In genomic region chr12:94454309-94454708, GRCh38 we compare ENCODE assay signal across 6 cellular contexts. TPM values are rescaled to one million over a fixed set of nuclear protein-coding genes. Genes with fewer than 3 reads are reported as not detected.
DNase-seq lines count a peak whose midpoint lies in the region; ATAC-seq, FAIRE-seq and TF ChIP-seq lines count a peak whose summit lies in the region.
"Not testable (repeated sequence)": the region's sequence is repeated elsewhere in the genome, so short reads cannot be mapped to it uniquely, and the experiment has no call there.

No MANE protein-coding gene starts in this region.

- not testable (repeated sequence) for H3K27me3 Mint-ChIP-seq in T-helper 17 cell; WTC11 (ENCODE audit: low read depth)

- POLR2A ChIA-PET in A549 (lab: Yijun Ruan, JAX); WTC11 (lab: Charles Lee); K562 (lab: Yijun Ruan, JAX); HepG2 (lab: Yijun Ruan, JAX): not testable (repeated sequence)

- not testable (repeated sequence) for H3K9me3 ChIP-seq in A549; T-helper 17 cell (ENCODE audit: control insufficient read depth, low read length, poor library complexity, severe bottlenecking); K562 (replicated peaks; ENCODE audit: control insufficient read depth, insufficient read depth, low read depth, low read length); HepG2 (ENCODE audit: low read length); testis

- H3K27ac Mint-ChIP-seq in T-helper 17 cell: peak overlapping the region; percentile 14
- not testable (repeated sequence) for H3K27ac Mint-ChIP-seq in WTC11

- H3K4me3 ChIP-seq in A549; K562; HepG2 (replicated peaks in 1 of 3; ENCODE audit: insufficient read depth in 1 of 3, low read depth in 2 of 3, low read length in 3 of 3); testis: not testable (repeated sequence)

- WGBS in A549 (ENCODE audit: missing lambda C conversion rate): 94% methylated on average over 7 of the region's 7 CpGs
- WGBS in K562 (ENCODE audit: insufficient coverage, low coverage, missing lambda C conversion rate): 92% methylated on average over 6 of the region's 7 CpGs
- WGBS in HepG2 (ENCODE audit: low lambda C conversion rate): 96% methylated on average over 7 of the region's 7 CpGs
- WGBS in testis, 2 donors: 90 to 97% methylated on average over 7 of the region's 7 CpGs

- CTCF ChIA-PET in A549 (lab: Yijun Ruan, JAX); WTC11 (lab: Charles Lee); K562 (lab: Yijun Ruan, JAX; ENCODE audit: low intra/inter-chr PET ratio); HepG2 (lab: Yijun Ruan, JAX; ENCODE audit: low intra/inter-chr PET ratio, low total read pairs): not testable (repeated sequence)

- not testable (repeated sequence) for H3K4me1 ChIP-seq in A549; K562 (replicated peaks in 1 of 2; ENCODE audit: control insufficient read depth in 2 of 2, insufficient read depth in 2 of 2, low read length in 2 of 2); testis
- peaks cover 18% of the 10 kb centered on the region for H3K4me1 ChIP-seq in HepG2 (ENCODE audit: insufficient read depth, low read length)

- ATAC-seq in A549, T-helper 17 cell, WTC11, K562, HepG2: not testable (repeated sequence)

- H4K20me1 ChIP-seq in K562 (replicated peaks; ENCODE audit: control insufficient read depth, insufficient read depth, low read length); HepG2 (ENCODE audit: insufficient read depth, low read length): not testable (repeated sequence)

- H3K9me1 ChIP-seq in K562 (ENCODE audit: control insufficient read depth, insufficient read depth, low read length): not testable (repeated sequence)

- in situ Hi-C loops in K562 (cut with MboI); HepG2 (cut with HindIII; ENCODE audit: extremely low pct_ligation_motif_present, low pct_unique_long_range_greater_than_20kb): not testable (repeated sequence)

- peaks cover 10% of the 10 kb centered on the region for H3K36me3 Mint-ChIP-seq in T-helper 17 cell (ENCODE audit: low read depth)
- peaks cover 42% of the 10 kb centered on the region for H3K36me3 Mint-ChIP-seq in WTC11

- intact Hi-C loops in K562 (cut with micrococcal nuclease); HepG2 (cut with micrococcal nuclease; ENCODE audit: unreplicated experiment); testis (cut with DNase I; ENCODE audit: low total_unique reads): not testable (repeated sequence)

- BruUV-seq in K562 (replicated peaks; lab: Mats Ljungman, UMichigan); HepG2 (replicated peaks; lab: Mats Ljungman, UMichigan): not testable (repeated sequence)

- not testable (repeated sequence) for FAIRE-seq in A549 (lab: Jason Lieb, UNC); K562 (lab: Jason Lieb, UNC); HepG2 (lab: Jason Lieb, UNC)

- H3K4me2 ChIP-seq in A549; K562 (ENCODE audit: insufficient read depth, low read length); HepG2 (ENCODE audit: low read depth, low read length): not testable (repeated sequence)

- TF ChIP-seq CTCF in A549 (IDR thresholded peaks at IDR 0.05); WTC11 (IDR thresholded peaks at IDR 0.05); K562 (IDR thresholded peaks at IDR 0.05 in 2 of 3, conservative IDR thresholded peaks at IDR 0.05 in 1 of 3; ENCODE audit: insufficient read depth in 2 of 3, low read depth in 1 of 3, low read length in 3 of 3); HepG2 (CRISPR knock-in tag; IDR thresholded peaks at IDR 0.05); testis (IDR thresholded peaks at IDR 0.05): not testable (repeated sequence)

- H3K27me3 ChIP-seq in K562 (ENCODE audit: control insufficient read depth in 2 of 2, insufficient read depth in 2 of 2, low read length in 2 of 2); HepG2 (ENCODE audit: control insufficient read depth in 1 of 2, insufficient read depth in 2 of 2, low read length in 2 of 2); testis: not testable (repeated sequence)

- not testable (repeated sequence) for H3K27ac ChIP-seq in A549; K562 (ENCODE audit: extremely low read depth, low read depth, low read length); HepG2 (ENCODE audit: extremely low read length, insufficient read depth, low read length); testis

- TF ChIP-seq RAD21 in A549 (conservative IDR thresholded peaks at IDR 0.05 in 1 of 2, IDR thresholded peaks at IDR 0.05 in 1 of 2); K562 (CRISPR knock-in tag; conservative IDR thresholded peaks at IDR 0.05 in 1 of 2, IDR thresholded peaks at IDR 0.05 in 1 of 2); HepG2 (CRISPR knock-in tag; IDR thresholded peaks at IDR 0.05): not testable (repeated sequence)

- H3K4me3 Mint-ChIP-seq in T-helper 17 cell, WTC11: not testable (repeated sequence)

- not testable (repeated sequence) for TF ChIP-seq EP300 in A549 (IDR thresholded peaks at IDR 0.05); K562 (IDR thresholded peaks at IDR 0.05; ENCODE audit: low read length); HepG2 (IDR thresholded peaks at IDR 0.05; ENCODE audit: low read depth in 2 of 2, low read length in 2 of 2); HepG2 (CRISPR knock-in tag; IDR thresholded peaks at IDR 0.05; ENCODE audit: borderline replicate concordance)

- TF ChIP-seq POLR2A in A549 (IDR thresholded peaks at IDR 0.05; ENCODE audit: low read length); K562 (conservative IDR thresholded peaks at IDR 0.05); HepG2 (IDR thresholded peaks at IDR 0.05; ENCODE audit: insufficient read depth in 1 of 2, low read depth in 2 of 2, low read length in 2 of 2); testis (IDR thresholded peaks at IDR 0.05): not testable (repeated sequence)

- H3K79me2 ChIP-seq in K562 (ENCODE audit: control insufficient read depth, insufficient read depth, low read length): peaks cover 87% of the 10 kb centered on the region
- H3K79me2 ChIP-seq in HepG2 (ENCODE audit: insufficient read depth, low read length): peaks cover 22% of the 10 kb centered on the region

- DNase-seq in A549 (ENCODE audit: low read depth in 1 of 2, low spot score in 1 of 2); T-helper 17 cell; WTC11 (ENCODE audit: low spot score); K562 (ENCODE audit: extremely low read depth in 1 of 4, low spot score in 3 of 4); HepG2 (ENCODE audit: low spot score): not testable (repeated sequence)
- peak; percentile 31 for DNase-seq in testis

- H3K4me1 Mint-ChIP-seq in T-helper 17 cell: peaks cover 18% of the 10 kb centered on the region
- peaks cover 19% of the 10 kb centered on the region for H3K4me1 Mint-ChIP-seq in WTC11

- peaks cover 42% of the 10 kb centered on the region; the same call in 2 of the 3 replicates for H3K36me3 ChIP-seq in K562 (ENCODE audit: control insufficient read depth, insufficient read depth, low read length)
- not testable (repeated sequence) for H3K36me3 ChIP-seq in HepG2 (replicated peaks in 1 of 2; ENCODE audit: control insufficient read depth in 1 of 2, insufficient read depth in 2 of 2, low read length in 2 of 2); testis (ENCODE audit: low read depth, missing control alignments)

- H3K9ac ChIP-seq in K562 (ENCODE audit: insufficient read depth in 1 of 2, low read depth in 2 of 2, low read length in 2 of 2); HepG2 (ENCODE audit: insufficient read depth, low read depth, low read length): not testable (repeated sequence)

- not testable (repeated sequence) for H2AFZ ChIP-seq in K562 (ENCODE audit: low read depth, low read length); HepG2 (ENCODE audit: low read length)

- H3K9me3 Mint-ChIP-seq in WTC11: peaks cover 27% of the 10 kb centered on the region

RNA-seq across cellular contexts. Expression of gene CEP83, which starts 5.4 kb away (rescaled TPM):
- 17.7 and 21.4 TPM in 2 replicates for polyA plus RNA-seq in A549 (2011; rRNA removed)
- 4.3 and 4.8 TPM in 2 replicates for polyA plus RNA-seq in A549 (2012; cell fraction: cytosol; rRNA removed)
- 4.6 and 9.7 TPM in 2 replicates for polyA plus RNA-seq in A549 (2012; cell fraction: nucleus; rRNA removed)
- 7.0 to 9.8 TPM (median 8.5 TPM) in 3 replicates for polyA plus RNA-seq in A549 (2017; fragmentation: RNase III; extraction: RNeasy Plus Mini Kit Qiagen cat#74134 plus additional on column Dnase treatment)
- polyA minus RNA-seq in A549 (2011; rRNA and poly(A)+ RNA removed): 4.7 and 11.4 TPM in 2 replicates
- total RNA-seq in T-helper 17 cell: 10 to 100 TPM; 19.1 to 19.7 TPM
- total RNA-seq in WTC11 (2021): 23.4 to 29.8 TPM (median 26.2 TPM) in 3 replicates
- 77.1 and 210 TPM in 2 replicates for total RNA-seq in K562 (2011; cell fraction: chromatin; rRNA removed; ENCODE audit: low replicate concordance)
- total RNA-seq in K562 (2011; cell fraction: nucleolus; rRNA removed): 33.5 and 39.5 TPM in 2 replicates
- total RNA-seq in K562 (2011; cell fraction: nucleoplasm; rRNA removed): 76.4 and 106 TPM in 2 replicates
- 18.3 and 21.8 TPM in 2 replicates for total RNA-seq in K562 (2014; rRNA removed)
- total RNA-seq in K562 (2014; rRNA removed; fragmentation: Illumina TruSeq; extraction: Trizol): 40.5 and 43.1 TPM in 2 replicates
- total RNA-seq in K562 (2015; rRNA removed; fragmentation: Illumina TruSeq; extraction: Trizol): 33.2 and 36.0 TPM in 2 replicates
- total RNA-seq in K562 (2021): 21.7 and 25.0 TPM in 2 replicates
- 23.3 and 31.3 TPM in 2 replicates for polyA plus RNA-seq in K562 (2011; rRNA removed)
- 4.2 and 5.7 TPM in 2 replicates for polyA plus RNA-seq in K562 (2011; cell fraction: cytosol; rRNA removed)
- 40.3 and 67.7 TPM in 2 replicates for polyA plus RNA-seq in K562 (2011; cell fraction: nucleus; rRNA removed)
- 10.4 and 12.2 TPM in 2 replicates for polyA plus RNA-seq in K562 (2012)
- 25.9 and 34.0 TPM in 2 replicates for polyA plus RNA-seq in K562 (2014; fragmentation: Illumina TruSeq; extraction: Trizol)
- 1 to 10 TPM; 5.3 to 6.8 TPM for polyA plus RNA-seq in K562 (2014; fragmentation: Nextera tagmentation; extraction: Ambion mirVana)
- 26.3 and 35.3 TPM in 2 replicates for polyA plus RNA-seq in K562 (2014; rRNA removed)
- polyA minus RNA-seq in K562 (2011; rRNA and poly(A)+ RNA removed): 36.0 and 47.7 TPM in 2 replicates
- polyA minus RNA-seq in K562 (2011; cell fraction: cytosol; rRNA and poly(A)+ RNA removed): 9.1 and 10.1 TPM in 2 replicates
- 59.0 and 84.1 TPM in 2 replicates for polyA minus RNA-seq in K562 (2011; cell fraction: nucleus; rRNA and poly(A)+ RNA removed)
- 17.7 and 19.2 TPM in 2 replicates for total RNA-seq in HepG2 (2016; rRNA removed; fragmentation: Illumina TruSeq; extraction: Trizol)
- 9.5 and 10.8 TPM in 2 replicates for total RNA-seq in HepG2 (2016; cell fraction: cytosol; rRNA removed; fragmentation: Illumina TruSeq; extraction: Trizol; ENCODE audit: low read depth)
- total RNA-seq in HepG2 (2016; cell fraction: insoluble cytoplasmic fraction; rRNA removed; fragmentation: Illumina TruSeq; extraction: Trizol): 15.2 and 18.0 TPM in 2 replicates
- total RNA-seq in HepG2 (2016; cell fraction: membrane; rRNA removed; fragmentation: Illumina TruSeq; extraction: Trizol): 9.0 and 11.3 TPM in 2 replicates
- 50.5 and 53.3 TPM in 2 replicates for total RNA-seq in HepG2 (2016; cell fraction: nucleus; rRNA removed; fragmentation: Illumina TruSeq; extraction: Trizol)
- polyA plus RNA-seq in HepG2 (2011; rRNA removed): 6.2 and 7.0 TPM in 2 replicates
- polyA plus RNA-seq in HepG2 (2011; cell fraction: cytosol; rRNA removed): 1.6 TPM in 2 replicates
- 17.3 and 17.7 TPM in 2 replicates for polyA plus RNA-seq in HepG2 (2011; cell fraction: nucleus; rRNA removed)
- 4.2 and 6.5 TPM in 2 replicates for polyA plus RNA-seq in HepG2 (2012)
- 1.7 and 2.2 TPM in 2 replicates for polyA plus RNA-seq in HepG2 (2016; cell fraction: cytosol; fragmentation: Illumina TruSeq; extraction: Trizol; ENCODE audit: low read depth)
- polyA plus RNA-seq in HepG2 (2016; cell fraction: insoluble cytoplasmic fraction; fragmentation: Illumina TruSeq; extraction: Trizol; ENCODE audit: low read depth): 12.4 and 12.5 TPM in 2 replicates
- 4.4 and 4.7 TPM in 2 replicates for polyA plus RNA-seq in HepG2 (2016; cell fraction: membrane; fragmentation: Illumina TruSeq; extraction: Trizol; ENCODE audit: low read depth)
- polyA plus RNA-seq in HepG2 (2016; cell fraction: nucleus; fragmentation: Illumina TruSeq; extraction: Trizol; ENCODE audit: insufficient read depth, low read depth): 29.8 and 34.0 TPM in 2 replicates
- 9.6 and 15.5 TPM in 2 replicates for polyA minus RNA-seq in HepG2 (2011; rRNA and poly(A)+ RNA removed; ENCODE audit: low replicate concordance)
- 4.1 and 4.7 TPM in 2 replicates for polyA minus RNA-seq in HepG2 (2011; cell fraction: cytosol; rRNA and poly(A)+ RNA removed)
- polyA minus RNA-seq in HepG2 (2011; cell fraction: nucleus; rRNA and poly(A)+ RNA removed): 67.5 and 76.2 TPM in 2 replicates
- total RNA-seq in testis: 10 to 100 TPM; 48.4 to 64.1 TPM
- 17.9 TPM for polyA plus RNA-seq in testis (ENCODE audit: insufficient read depth, low read depth, low replicate concordance)
